Comparison of ENCODE assay signal across 19 cellular contexts in the genomic region with DNA sequence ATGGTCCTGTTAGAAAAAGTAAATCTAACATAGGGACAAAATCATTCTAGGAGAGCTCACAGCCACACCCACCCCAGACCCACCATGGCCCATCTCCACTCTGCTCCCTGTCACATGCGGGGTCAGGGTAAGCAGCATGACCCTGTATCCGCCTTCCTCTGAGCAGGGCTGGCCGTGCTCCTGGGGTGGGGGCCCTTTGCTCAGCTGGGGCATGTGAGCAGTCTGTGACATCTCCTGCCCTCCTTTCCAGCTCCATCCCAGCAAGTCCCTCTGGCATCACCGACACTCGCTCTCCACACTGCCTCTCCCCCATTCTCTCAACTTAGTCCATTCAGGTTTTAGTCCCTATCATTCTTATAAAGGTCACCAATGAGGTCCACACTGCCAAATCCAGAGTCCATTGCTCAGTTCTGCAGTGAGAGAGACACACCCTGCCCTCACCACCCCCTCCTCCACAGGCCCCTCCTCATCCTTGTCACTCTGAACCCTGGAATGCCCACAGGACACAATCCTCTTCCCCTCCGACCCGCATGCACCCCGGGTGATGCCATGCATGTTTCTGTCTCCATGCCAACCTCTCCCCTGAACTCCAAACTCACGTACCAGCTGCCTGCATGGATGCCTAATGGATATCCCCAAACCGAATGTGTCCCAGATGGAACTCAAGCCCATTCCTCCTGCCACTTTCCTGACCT.
"Had no signal": no experiment of that assay in that cellular context is flagged by ENCODE, and none has a peak within 500 bp of the region (broad histone marks: within the 10 kb centered on the region; RNA-seq: fewer than 3 reads in every experiment).

No MANE protein-coding gene starts in this region.

- ATAC-seq: mucosa of descending colon; naive thymus-derived CD4-positive, alpha-beta T cell; WTC11 had no signal

- H3K4me3 ChIP-seq: adrenal gland, mucosa of descending colon, SJSA1, transverse colon had no signal

- H3K4me3 Mint-ChIP-seq: activated CD4-positive, alpha-beta T cell treated with anti-CD3 and anti-CD28 coated beads, Interleukin-2, amount 10 ng/mL, durations not matched to agents 24 days and 14 days; immature natural killer cell; naive thymus-derived CD4-positive, alpha-beta T cell; stimulated activated memory B cell treated with anti-CD40 and anti-IgM and Interleukin-4, amounts not matched to agents 10 μg/mL and 1 μg/mL and 100 μg/mL, for 72 hours; WTC11 had no signal

- H3K27me3 Mint-ChIP-seq: activated CD4-positive, alpha-beta T cell treated with anti-CD3 and anti-CD28 coated beads, Interleukin-2, amount 10 ng/mL, durations not matched to agents 24 days and 14 days; naive thymus-derived CD4-positive, alpha-beta T cell; stimulated activated memory B cell treated with anti-CD40 and anti-IgM and Interleukin-4, amounts not matched to agents 10 μg/mL and 1 μg/mL and 100 μg/mL, for 72 hours had no signal

- H3K4me1 Mint-ChIP-seq: stimulated activated memory B cell treated with anti-CD40 and anti-IgM and Interleukin-4, amounts not matched to agents 10 μg/mL and 1 μg/mL and 100 μg/mL, for 72 hours had no signal

- H3K4me1 ChIP-seq: adrenal gland, parathyroid adenoma, transverse colon had no signal

- H3K9me3 ChIP-seq: adrenal gland, mucosa of descending colon, SJSA1, transverse colon had no signal

- H3K36me3 ChIP-seq: transverse colon had no signal

- DNase-seq: activated CD4-positive, alpha-beta T cell treated with anti-CD3 and anti-CD28 coated beads, Interleukin-2, amount 10 ng/mL, durations not matched to agents 24 days and 14 days; activated naive CD4-positive, alpha-beta T cell treated with anti-CD3 and anti-CD28 coated beads, Interleukin-2, amount 50 U/mL, for 16 hours; activated T-cell treated with anti-CD3 and anti-CD28 coated beads for 4 hours; central memory CD4-positive, alpha-beta T cell; cortex of kidney; effector CD8-positive, alpha-beta T cell; foreskin melanocyte; immature natural killer cell; mucosa of descending colon; stimulated activated CD4-positive, alpha-beta T cell treated with anti-CD3 and anti-CD28 coated beads, Interleukin-2, amount 100 ng/mL, for 48 hours; SW 1271; transverse colon had no signal

- H3K9me3 Mint-ChIP-seq: activated CD4-positive, alpha-beta T cell treated with anti-CD3 and anti-CD28 coated beads, Interleukin-2, amount 10 ng/mL, durations not matched to agents 24 days and 14 days; immature natural killer cell; naive thymus-derived CD4-positive, alpha-beta T cell; stimulated activated memory B cell treated with anti-CD40 and anti-IgM and Interleukin-4, amounts not matched to agents 10 μg/mL and 1 μg/mL and 100 μg/mL, for 72 hours; WTC11 had no signal

- FAIRE-seq: TTC549 had no signal

- H3K36me3 Mint-ChIP-seq: stimulated activated memory B cell treated with anti-CD40 and anti-IgM and Interleukin-4, amounts not matched to agents 10 μg/mL and 1 μg/mL and 100 μg/mL, for 72 hours had no signal

- H3K27me3 ChIP-seq: adrenal gland, SJSA1, transverse colon had no signal

- H3K27ac ChIP-seq: adrenal gland, parathyroid adenoma, SJSA1, transverse colon had no signal

- H3K27ac Mint-ChIP-seq: immature natural killer cell; stimulated activated memory B cell treated with anti-CD40 and anti-IgM and Interleukin-4, amounts not matched to agents 10 μg/mL and 1 μg/mL and 100 μg/mL, for 72 hours; WTC11 had no signal
